In genomic region chr3:99575683-99576082, GRCh38 we compare ENCODE assay signal across 29 cellular contexts.
"Had no signal": no experiment of that assay in that cellular context is flagged by ENCODE, and none has a peak within 500 bp of the region (broad histone marks: within the 10 kb centered on the region; RNA-seq: fewer than 3 reads in every experiment).

No MANE protein-coding gene starts in this region.

- H3K4me1 ChIP-seq: colonic mucosa, esophagus muscularis mucosa, esophagus squamous epithelium, gastrocnemius medialis, gastroesophageal sphincter, heart left ventricle, heart right ventricle had no signal

- H3K9me3 ChIP-seq: colonic mucosa, esophagus squamous epithelium, gastrocnemius medialis had no signal

- ATAC-seq: effector memory CD8-positive, alpha-beta T cell; esophagus mucosa; foreskin keratinocyte; gastrocnemius medialis; gastroesophageal sphincter; heart left ventricle; heart right ventricle had no signal

- H3K79me2 ChIP-seq: hepatocyte had no signal

- H2AFZ ChIP-seq: hepatocyte had no signal

- H3K27me3 ChIP-seq: colonic mucosa, esophagus muscularis mucosa, esophagus squamous epithelium, foreskin keratinocyte, gastrocnemius medialis, gastroesophageal sphincter, heart left ventricle, heart right ventricle, hepatocyte had no signal

- H3K9me3 Mint-ChIP-seq: dendritic cell treated with granulocyte-macrophage colony-stimulating factor and Interleukin-4, amounts not matched to agents 40 ng/mL and 50 ng/mL, for 4 days; effector memory CD8-positive, alpha-beta T cell; endodermal cell had no signal

- DNase-seq: colonic mucosa; cortex of kidney; dermis blood vessel endothelial cell; dorsolateral prefrontal cortex; effector CD4-positive, alpha-beta T cell; effector CD8-positive, alpha-beta T cell; effector memory CD4-positive, alpha-beta T cell; effector memory CD8-positive, alpha-beta T cell; endodermal cell; erythroblast; esophagus squamous epithelium; foreskin fibroblast; foreskin keratinocyte; foreskin melanocyte; gastrocnemius medialis; glutamatergic neuron; head of caudate nucleus; heart left ventricle; heart right ventricle; hippocampal formation had no signal

- H3K4me3 ChIP-seq: colonic mucosa, dorsolateral prefrontal cortex, esophagus muscularis mucosa, esophagus squamous epithelium, gastrocnemius medialis, gastroesophageal sphincter, heart left ventricle, heart right ventricle, hepatocyte had no signal

- H3K36me3 ChIP-seq: colonic mucosa, esophagus muscularis mucosa, esophagus squamous epithelium, gastrocnemius medialis, gastroesophageal sphincter, heart left ventricle, heart right ventricle had no signal

- H3K27ac Mint-ChIP-seq: dendritic cell treated with granulocyte-macrophage colony-stimulating factor and Interleukin-4, amounts not matched to agents 40 ng/mL and 50 ng/mL, for 4 days; effector memory CD8-positive, alpha-beta T cell; endodermal cell had no signal

- H3K4me1 Mint-ChIP-seq: endodermal cell had no signal

- H3K4me3 Mint-ChIP-seq: dendritic cell treated with granulocyte-macrophage colony-stimulating factor and Interleukin-4, amounts not matched to agents 40 ng/mL and 50 ng/mL, for 4 days; effector memory CD8-positive, alpha-beta T cell; endodermal cell had no signal

- FAIRE-seq: endometrium, endothelial cell of umbilical vein, frontal cortex had no signal

- H3K27me3 Mint-ChIP-seq: dendritic cell treated with granulocyte-macrophage colony-stimulating factor and Interleukin-4, amounts not matched to agents 40 ng/mL and 50 ng/mL, for 4 days; effector memory CD8-positive, alpha-beta T cell had no signal

- H3K27ac ChIP-seq: colonic mucosa, dorsolateral prefrontal cortex, epithelial cell of prostate, esophagus muscularis mucosa, esophagus squamous epithelium, foreskin keratinocyte, gastrocnemius medialis, gastroesophageal sphincter, heart left ventricle, heart right ventricle, hepatocyte had no signal
